Comparison of ENCODE assay signal across 35 cellular contexts in genomic region chr1:230383425-230383824, GRCh38. TPM values are rescaled to one million over a fixed set of nuclear protein-coding genes. Genes with fewer than 3 reads are reported as not detected.
"Had no signal": no experiment of that assay in that cellular context is flagged by ENCODE, and none has a peak within 500 bp of the region (broad histone marks: within the 10 kb centered on the region; RNA-seq: fewer than 3 reads in every experiment).

No MANE protein-coding gene starts in this region.

- H3K4me3 ChIP-seq: adrenal gland, cardiac muscle cell had no signal

- H3K36me3 Mint-ChIP-seq: activated CD8-positive, alpha-beta memory T cell treated with anti-CD3 and anti-CD28 coated beads, Interleukin-2, amount 10 ng/mL, durations not matched to agents 7 days and 5 days had no signal

- DNase-seq: activated CD4-positive, alpha-beta memory T cell treated with anti-CD3 and anti-CD28 coated beads, Interleukin-2, amount 10 ng/mL, durations not matched to agents 7 days and 5 days; activated CD4-positive, alpha-beta T cell treated with anti-CD3 and anti-CD28 coated beads for 1 hour; activated CD4-positive, alpha-beta T cell treated with anti-CD3 and anti-CD28 coated beads for 36 hours; activated CD4-positive, alpha-beta T cell treated with anti-CD3 and anti-CD28 coated beads for 48 hours; activated CD4-positive, alpha-beta T cell treated with anti-CD3 and anti-CD28 coated beads, Interleukin-2, amount 10 ng/mL, durations not matched to agents 7 days and 5 days; activated CD4-positive, alpha-beta T cell treated with anti-CD3 and anti-CD28 coated beads, Interleukin-2, amount 50 U/mL, for 48 hours; activated CD4-positive, CD25-positive, alpha-beta regulatory T cell; activated CD8-positive, alpha-beta memory T cell treated with anti-CD3 and anti-CD28 coated beads for 24 hours; activated CD8-positive, alpha-beta memory T cell treated with anti-CD3 and anti-CD28 coated beads, Interleukin-2, amount 10 ng/mL, durations not matched to agents 7 days and 5 days; activated CD8-positive, alpha-beta memory T cell treated with anti-CD3 and anti-CD28 coated beads, Interleukin-2, amount 50 U/mL, for 48 hours; activated CD8-positive, alpha-beta T cell treated with anti-CD3 and anti-CD28 coated beads, Interleukin-2, amount 10 ng/mL, durations not matched to agents 7 days and 5 days; activated effector memory CD4-positive, alpha-beta T cell treated with anti-CD3 and anti-CD28 coated beads, Interleukin-2, amount 50 U/mL, for 16 hours; activated gamma-delta T cell treated with Interleukin-2 at 50 U/mL for 16 hours; activated naive CD4-positive, alpha-beta T cell; activated naive CD4-positive, alpha-beta T cell treated with anti-CD3 and anti-CD28 coated beads for 36 hours; activated naive CD4-positive, alpha-beta T cell treated with anti-CD3 and anti-CD28 coated beads, Interleukin-2, amount 50 U/mL, for 16 hours; activated naive CD8-positive, alpha-beta T cell treated with anti-CD3 and anti-CD28 coated beads for 36 hours; activated T-cell treated with anti-CD3 and anti-CD28 coated beads, Interleukin-2, amount 50 U/mL, for 24 hours; activated T-cell treated with anti-CD3 and anti-CD28 coated beads, Interleukin-2, amount 50 U/mL, for 48 hours; adrenal gland; amniotic stem cell; aorta; caudate nucleus; cerebellar nuclear complex; T-helper 1 cell; T-helper 2 cell; T-helper 9 cell had no signal

- H3K4me1 Mint-ChIP-seq: activated CD4-positive, alpha-beta memory T cell treated with anti-CD3 and anti-CD28 coated beads, Interleukin-2, amount 10 ng/mL, durations not matched to agents 7 days and 5 days; activated CD4-positive, alpha-beta T cell treated with anti-CD3 and anti-CD28 coated beads for 36 hours; activated CD4-positive, alpha-beta T cell treated with anti-CD3 and anti-CD28 coated beads, Interleukin-2, amount 10 ng/mL, durations not matched to agents 7 days and 5 days; activated CD8-positive, alpha-beta memory T cell treated with anti-CD3 and anti-CD28 coated beads, Interleukin-2, amount 10 ng/mL, durations not matched to agents 7 days and 5 days; activated naive CD8-positive, alpha-beta T cell treated with anti-CD3 and anti-CD28 coated beads for 36 hours; central memory CD8-positive, alpha-beta T cell had no signal

- ATAC-seq: activated CD4-positive, alpha-beta T cell treated with anti-CD3 and anti-CD28 coated beads for 36 hours; activated CD4-positive, CD25-positive, alpha-beta regulatory T cell treated with anti-CD3 and anti-CD28 coated beads, Interleukin-2, amount 50 U/mL, for 24 hours; activated CD8-positive, alpha-beta memory T cell treated with anti-CD3 and anti-CD28 coated beads, Interleukin-2, amount 10 ng/mL, durations not matched to agents 7 days and 5 days; activated CD8-positive, alpha-beta T cell treated with anti-CD3 and anti-CD28 coated beads, Interleukin-2, amount 10 ng/mL, durations not matched to agents 7 days and 5 days; activated naive CD4-positive, alpha-beta T cell treated with anti-CD3 and anti-CD28 coated beads, Interleukin-2, amount 50 U/mL, for 72 hours had no signal

- H3K27ac ChIP-seq: adrenal gland, cardiac muscle cell, VCaP had no signal

- H3K27ac Mint-ChIP-seq: activated CD4-positive, alpha-beta memory T cell treated with anti-CD3 and anti-CD28 coated beads, Interleukin-2, amount 10 ng/mL, durations not matched to agents 7 days and 5 days; activated CD4-positive, alpha-beta T cell treated with anti-CD3 and anti-CD28 coated beads for 36 hours; activated CD4-positive, alpha-beta T cell treated with anti-CD3 and anti-CD28 coated beads, Interleukin-2, amount 10 ng/mL, durations not matched to agents 7 days and 5 days; activated CD8-positive, alpha-beta memory T cell treated with anti-CD3 and anti-CD28 coated beads, Interleukin-2, amount 10 ng/mL, durations not matched to agents 7 days and 5 days; activated CD8-positive, alpha-beta T cell treated with anti-CD3 and anti-CD28 coated beads, Interleukin-2, amount 10 ng/mL, durations not matched to agents 7 days and 5 days; activated naive CD4-positive, alpha-beta T cell treated with anti-CD3 and anti-CD28 coated beads for 36 hours; activated naive CD4-positive, alpha-beta T cell treated with anti-CD3 and anti-CD28 coated beads, Interleukin-2, amount 50 U/mL, for 72 hours; activated naive CD8-positive, alpha-beta T cell treated with anti-CD3 and anti-CD28 coated beads for 36 hours; activated T-cell treated with anti-CD3 and anti-CD28 coated beads, Interleukin-2, amount 50 U/mL, for 24 hours; T-helper 2 cell treated with Interferon-gamma antibody and Interleukin-4, amounts not matched to agents 5 μg/mL and 100 μg/mL, for 36 hours had no signal

- H3K36me3 ChIP-seq: adrenal gland, cardiac muscle cell had no signal

- H3K27me3 ChIP-seq: adrenal gland, cardiac muscle cell had no signal

- H3K4me1 ChIP-seq: adrenal gland had no signal

- H3K4me3 Mint-ChIP-seq: activated CD4-positive, alpha-beta memory T cell treated with anti-CD3 and anti-CD28 coated beads, Interleukin-2, amount 10 ng/mL, durations not matched to agents 7 days and 5 days; activated CD4-positive, alpha-beta T cell treated with anti-CD3 and anti-CD28 coated beads for 36 hours; activated CD4-positive, alpha-beta T cell treated with anti-CD3 and anti-CD28 coated beads, Interleukin-2, amount 10 ng/mL, durations not matched to agents 7 days and 5 days; activated CD8-positive, alpha-beta memory T cell treated with anti-CD3 and anti-CD28 coated beads, Interleukin-2, amount 10 ng/mL, durations not matched to agents 7 days and 5 days; activated CD8-positive, alpha-beta T cell treated with anti-CD3 and anti-CD28 coated beads, Interleukin-2, amount 10 ng/mL, durations not matched to agents 7 days and 5 days; activated naive CD4-positive, alpha-beta T cell treated with anti-CD3 and anti-CD28 coated beads for 36 hours; activated naive CD8-positive, alpha-beta T cell treated with anti-CD3 and anti-CD28 coated beads for 36 hours; activated T-cell treated with anti-CD3 and anti-CD28 coated beads, Interleukin-2, amount 50 U/mL, for 24 hours; brain; central memory CD8-positive, alpha-beta T cell; T-helper 1 cell treated with Interleukin-12 subunit alpha and Interleukin-12 subunit beta and Interleukin-4 antibody, amounts not matched to agents 30 μg/mL and 1 μg/mL, for 36 hours; T-helper 2 cell treated with Interferon-gamma antibody and Interleukin-4, amounts not matched to agents 5 μg/mL and 100 μg/mL, for 36 hours had no signal

RNA-seq across cellular contexts. Expression of gene PGBD5, which starts 42.7 kb away (rescaled TPM):
- total RNA-seq: activated CD4-positive, alpha-beta memory T cell treated with anti-CD3 and anti-CD28 coated beads, Interleukin-2, amount 10 ng/mL, durations not matched to agents 7 days and 5 days; activated CD4-positive, alpha-beta T cell treated with anti-CD3 and anti-CD28 coated beads, Interleukin-2, amount 10 ng/mL, durations not matched to agents 7 days and 5 days; activated CD8-positive, alpha-beta memory T cell treated with anti-CD3 and anti-CD28 coated beads, Interleukin-2, amount 10 ng/mL, durations not matched to agents 7 days and 5 days; activated CD8-positive, alpha-beta T cell treated with anti-CD3 and anti-CD28 coated beads, Interleukin-2, amount 10 ng/mL, durations not matched to agents 7 days and 5 days; activated naive CD4-positive, alpha-beta T cell treated with anti-CD3 and anti-CD28 coated beads for 36 hours; activated naive CD8-positive, alpha-beta T cell treated with anti-CD3 and anti-CD28 coated beads for 36 hours had no signal
